In the genomic region with DNA sequence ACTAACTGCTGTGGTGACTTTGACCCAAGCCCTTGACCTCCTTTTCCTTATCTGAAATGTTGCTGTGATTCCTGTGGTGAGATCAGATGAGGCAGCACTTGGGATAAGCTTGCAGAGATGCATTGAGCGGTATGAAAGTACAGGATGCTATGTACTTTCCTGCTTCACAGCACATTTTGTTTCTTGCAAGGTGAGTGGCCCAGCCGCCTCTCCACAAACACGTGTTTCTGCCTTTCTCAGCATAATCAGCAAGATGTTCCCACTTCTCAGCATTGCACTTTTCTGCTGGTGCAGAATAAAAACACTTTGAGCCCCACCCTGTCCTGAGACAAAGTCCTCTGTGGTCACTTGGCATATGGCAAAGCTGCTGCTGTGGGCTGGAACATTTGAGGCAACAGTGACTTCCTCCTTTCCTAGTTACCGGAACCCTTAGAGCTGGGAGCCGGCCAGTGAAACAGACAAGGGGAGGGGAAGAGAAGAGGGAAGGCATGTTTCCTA, we compare ENCODE assay signal across 11 cellular contexts. TPM values are rescaled to one million over a fixed set of nuclear protein-coding genes. Genes with fewer than 3 reads are reported as not detected.
DNase-seq lines count a peak whose midpoint lies in the region; ATAC-seq and TF ChIP-seq lines count a peak whose summit lies in the region.
"Had no signal": no experiment of that assay in that cellular context is flagged by ENCODE, and none has a peak within 500 bp of the region (broad histone marks: within the 10 kb centered on the region; RNA-seq: fewer than 3 reads in every experiment).

No MANE protein-coding gene starts in this region.

- H3K36me3 ChIP-seq in psoas muscle (ENCODE audit: insufficient read depth in 1 of 2, low read depth in 1 of 2), result peaks cover 4 to 34% of the 10 kb centered on the region in 2 donors
- H3K36me3 ChIP-seq in H7 (replicated peaks; ENCODE audit: control insufficient read depth, insufficient read depth, low read length), result peaks cover 5% of the 10 kb centered on the region

- TF ChIP-seq CTCF in psoas muscle (IDR thresholded peaks at IDR 0.05), result no peak

- peaks cover 35% of the 10 kb centered on the region for H3K4me1 Mint-ChIP-seq in T-helper 17 cell

- peaks cover 10% of the 10 kb centered on the region for H3K36me3 Mint-ChIP-seq in T-helper 17 cell (ENCODE audit: low read depth)

- H3K27me3 Mint-ChIP-seq in T-helper 17 cell, result no peaks in the 10 kb centered on the region

- 47 to 57% (median 47%) methylated on average over 5 of the region's 5 CpGs for WGBS in psoas muscle, 3 donors

- H3K4me3 ChIP-seq in psoas muscle, result no peak overlapping the region
- H3K4me3 ChIP-seq in H7 (ENCODE audit: insufficient read depth, low read depth, low read length), result no peak overlapping the region

- H3K27ac Mint-ChIP-seq in T-helper 17 cell, result peak overlapping the region; percentile 59
- H3K27ac Mint-ChIP-seq: WTC11 had no signal

- H3K4me3 Mint-ChIP-seq in T-helper 17 cell, result peak overlapping the region; percentile 50
- H3K4me3 Mint-ChIP-seq: WTC11 had no signal

- no peak overlapping the region for H3K27ac ChIP-seq in psoas muscle

- ATAC-seq in T-helper 17 cell, result no peak
- ATAC-seq in psoas muscle, result peak in 2 of 4 donors; percentile 22 to 29
- ATAC-seq: HCT116, WTC11 had no signal

- intact Hi-C loops in head of caudate nucleus (cut with DNase I), result no loop called here
- intact Hi-C loops in psoas muscle (cut with DNase I), result loop anchor here (10.0 kb wide), 2 partner anchors 108 to 352 kb away; no protein-coding TSS in a partner anchor

- no peaks in the 10 kb centered on the region for H3K27me3 ChIP-seq in psoas muscle (ENCODE audit: insufficient read depth in 3 of 3, low read length in 2 of 3)
- H3K27me3 ChIP-seq in H7 (ENCODE audit: control insufficient read depth, insufficient read depth, low read length), result no peaks in the 10 kb centered on the region

- H3K9me3 ChIP-seq in T-helper 17 cell (ENCODE audit: control insufficient read depth, low read length, poor library complexity, severe bottlenecking) (no peaks in the 10 kb centered on the region), psoas muscle (no peaks in the 10 kb centered on the region)

- DNase-seq in EH (ENCODE audit: low read depth), result peak; percentile 43
- DNase-seq in T-helper 17 cell, result no peak
- DNase-seq in head of caudate nucleus, result peak in 33 of 42 donors; percentile 12 to 72 (median 37)
- peak; percentile 58 to 77 for DNase-seq in psoas muscle
- DNase-seq in H7, result no peak
- no peak for DNase-seq in NCI-H146 treated with DMSO at 0.1 percent for 48 hours (lab: John Stamatoyannopoulos, UW; ENCODE audit: unreplicated experiment)
- DNase-seq in DMS153 treated with DMSO at 0.1 percent for 48 hours (lab: John Stamatoyannopoulos, UW; ENCODE audit: unreplicated experiment), result no peak
- no peak for DNase-seq in HPDE6-E6E7 (ENCODE audit: extremely low spot score)
- DNase-seq: NCI-H1105 had no signal

- peaks cover 11% of the 10 kb centered on the region for H3K4me1 ChIP-seq in psoas muscle

RNA-seq across cellular contexts. Expression of a gene that starts 4.9 kb away (rescaled TPM):
- total RNA-seq in T-helper 17 cell, result 1 to 10 TPM; 6.1 to 6.7 TPM
- total RNA-seq in psoas muscle, result 10 to 100 TPM in 3 of 4 donors, 1 to 10 TPM in 1; 9.0 to 25.9 (median 11.4) TPM
- 10 to 100 TPM in 1 of 3 donors, 1 to 10 TPM in 2; 5.2 to 10.9 (median 8.9) TPM for polyA plus RNA-seq in psoas muscle
- 7.0 and 12.5 TPM in 2 replicates for total RNA-seq in H7 (2014; rRNA removed; shearing (Covaris generic))

Comparison
In these comparisons a context has a peak if more than half of its experiments do, and no peak if none do; other contexts are left out.
1. DNase-seq: peak in EH (single experiment), head of caudate nucleus (33 of 42) and psoas muscle (2 of 2); none in T-helper 17 cell (0 of 3), H7 (single experiment), NCI-H146 treated with DMSO at 0.1 percent for 48 hours (single experiment), DMS153 treated with DMSO at 0.1 percent for 48 hours (single experiment) and HPDE6-E6E7 (single experiment).